Comparison of ENCODE assay signal across 8 cellular contexts in the genomic region with DNA sequence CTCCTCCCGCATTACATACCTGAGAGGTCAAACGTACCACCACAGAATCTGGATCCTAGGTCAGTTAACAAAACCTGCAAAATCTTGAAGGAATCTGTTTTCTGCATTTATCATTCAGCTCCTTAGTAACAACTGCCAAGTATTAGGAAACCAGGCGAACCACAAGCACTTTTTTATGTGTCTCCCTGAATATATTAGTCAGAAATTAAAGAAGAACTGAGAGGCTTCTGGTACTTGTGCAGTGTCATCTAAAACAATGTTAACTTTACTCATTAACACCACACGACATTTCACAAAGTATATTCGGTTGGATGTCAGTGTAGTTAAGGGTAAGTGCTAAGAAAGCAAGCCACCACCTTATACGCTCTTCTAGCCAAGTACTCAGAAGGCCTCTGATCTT. TPM values are rescaled to one million over a fixed set of nuclear protein-coding genes. Genes with fewer than 3 reads are reported as not detected.
DNase-seq lines count a peak whose midpoint lies in the region; ATAC-seq lines count a peak whose summit lies in the region.

No MANE protein-coding gene starts in this region.

- no peaks in the 10 kb centered on the region for H3K9me3 ChIP-seq in stomach smooth muscle (ENCODE audit: control insufficient read depth in 2 of 2, low read length in 2 of 2)
- H3K9me3 ChIP-seq in effector memory CD4-positive, alpha-beta T cell (ENCODE audit: control insufficient read depth, low read length): no peaks in the 10 kb centered on the region

- DNase-seq in activated CD4-positive, alpha-beta T cell treated with anti-CD3 and anti-CD28 coated beads for 36 hours: peak; percentile 18
- no peak for DNase-seq in activated CD4-positive, alpha-beta T cell treated with anti-CD3 and anti-CD28 coated beads for 1 hour
- DNase-seq in activated T-helper 1 cell treated with anti-CD3 and anti-CD28 coated beads, Interleukin-12 subunit alpha, Interleukin-12 subunit beta, Interleukin-2, Interleukin-4 antibody, amounts not matched to agents 30 ng/mL and 10 ng/mL and 1 ng/mL, durations not matched to agents 14 hours and 24 hours and 36 hours (ENCODE audit: low spot score): no peak
- DNase-seq in NCI-H1092 (lab: John Stamatoyannopoulos, UW): no peak
- DNase-seq in effector memory CD4-positive, alpha-beta T cell: no peak

- H3K4me3 Mint-ChIP-seq in activated CD4-positive, alpha-beta T cell treated with anti-CD3 and anti-CD28 coated beads for 36 hours: peak overlapping the region; percentile 97
- H3K4me3 Mint-ChIP-seq in activated T-helper 1 cell treated with anti-CD3 and anti-CD28 coated beads, Interleukin-12 subunit alpha, Interleukin-12 subunit beta, Interleukin-2, Interleukin-4 antibody, amounts not matched to agents 30 ng/mL and 10 ng/mL and 1 ng/mL, durations not matched to agents 14 hours and 24 hours and 36 hours: peak overlapping the region; percentile 98

- POLR2A ChIA-PET in activated CD4-positive, alpha-beta T cell treated with anti-CD3 and anti-CD28 coated beads for 36 hours (lab: Charles Lee): interaction anchor here (0.7 to 1.0 kb wide), 2 partner anchors 9 to 16 kb away, joined by 3 to 4 read pairs; no protein-coding TSS in a partner anchor

- H3K4me1 ChIP-seq in stomach smooth muscle (ENCODE audit: control insufficient read depth, insufficient read depth, low read length): peaks cover 29% of the 10 kb centered on the region
- peaks cover 25% of the 10 kb centered on the region for H3K4me1 ChIP-seq in effector memory CD4-positive, alpha-beta T cell (ENCODE audit: control insufficient read depth, insufficient read depth, low read length, poor library complexity, severe bottlenecking)

- no peak for ATAC-seq in activated CD4-positive, alpha-beta T cell treated with anti-CD3 and anti-CD28 coated beads for 36 hours
- no peak for ATAC-seq in HG02973 (IDR thresholded peaks at IDR 0.05; ENCODE audit: unreplicated experiment)

- peaks cover 0 to 7% of the 10 kb centered on the region in 2 donors for H3K36me3 ChIP-seq in stomach smooth muscle (ENCODE audit: control insufficient read depth in 2 of 2, insufficient read depth in 2 of 2, low read length in 2 of 2)
- H3K36me3 ChIP-seq in effector memory CD4-positive, alpha-beta T cell (ENCODE audit: control insufficient read depth, insufficient read depth, low read length): no peaks in the 10 kb centered on the region

- H3K4me3 ChIP-seq in iPS-11a (ENCODE audit: low read depth, low read length) (peak overlapping the region; percentile 93), stomach smooth muscle (ENCODE audit: low read length in 2 of 2) (peak overlapping the region; percentile 92 to 97)
- H3K4me3 ChIP-seq in effector memory CD4-positive, alpha-beta T cell (ENCODE audit: insufficient read depth, low read depth, low read length, poor library complexity, severe bottlenecking): no peak overlapping the region

- H3K9me3 Mint-ChIP-seq in activated CD4-positive, alpha-beta T cell treated with anti-CD3 and anti-CD28 coated beads for 36 hours (ENCODE audit: low read depth): no peaks in the 10 kb centered on the region
- no peaks in the 10 kb centered on the region for H3K9me3 Mint-ChIP-seq in activated T-helper 1 cell treated with anti-CD3 and anti-CD28 coated beads, Interleukin-12 subunit alpha, Interleukin-12 subunit beta, Interleukin-2, Interleukin-4 antibody, amounts not matched to agents 30 ng/mL and 10 ng/mL and 1 ng/mL, durations not matched to agents 14 hours and 24 hours and 36 hours

- peaks cover 80% of the 10 kb centered on the region for H3K4me1 Mint-ChIP-seq in activated CD4-positive, alpha-beta T cell treated with anti-CD3 and anti-CD28 coated beads for 36 hours
- H3K4me1 Mint-ChIP-seq in activated T-helper 1 cell treated with anti-CD3 and anti-CD28 coated beads, Interleukin-12 subunit alpha, Interleukin-12 subunit beta, Interleukin-2, Interleukin-4 antibody, amounts not matched to agents 30 ng/mL and 10 ng/mL and 1 ng/mL, durations not matched to agents 14 hours and 24 hours and 36 hours (ENCODE audit: low read depth): peaks cover 78% of the 10 kb centered on the region

- H3K9ac ChIP-seq in stomach smooth muscle (ENCODE audit: low read length in 2 of 2): peak overlapping the region in 1 of 2 donors; percentile 94

- H3K36me3 Mint-ChIP-seq in activated CD4-positive, alpha-beta T cell treated with anti-CD3 and anti-CD28 coated beads for 36 hours (ENCODE audit: low read depth): peaks cover 42% of the 10 kb centered on the region
- peaks cover 43% of the 10 kb centered on the region for H3K36me3 Mint-ChIP-seq in activated T-helper 1 cell treated with anti-CD3 and anti-CD28 coated beads, Interleukin-12 subunit alpha, Interleukin-12 subunit beta, Interleukin-2, Interleukin-4 antibody, amounts not matched to agents 30 ng/mL and 10 ng/mL and 1 ng/mL, durations not matched to agents 14 hours and 24 hours and 36 hours (ENCODE audit: low read depth)

- H3K27me3 ChIP-seq in stomach smooth muscle (ENCODE audit: control insufficient read depth in 1 of 2, insufficient read depth in 2 of 2, low read length in 2 of 2): no peaks in the 10 kb centered on the region
- H3K27me3 ChIP-seq in effector memory CD4-positive, alpha-beta T cell (replicated peaks; ENCODE audit: control insufficient read depth, insufficient read depth, low read length, poor library complexity, severe bottlenecking): no peaks in the 10 kb centered on the region

- H3K27me3 Mint-ChIP-seq in activated CD4-positive, alpha-beta T cell treated with anti-CD3 and anti-CD28 coated beads for 36 hours: no peaks in the 10 kb centered on the region
- no peaks in the 10 kb centered on the region for H3K27me3 Mint-ChIP-seq in activated T-helper 1 cell treated with anti-CD3 and anti-CD28 coated beads, Interleukin-12 subunit alpha, Interleukin-12 subunit beta, Interleukin-2, Interleukin-4 antibody, amounts not matched to agents 30 ng/mL and 10 ng/mL and 1 ng/mL, durations not matched to agents 14 hours and 24 hours and 36 hours (ENCODE audit: insufficient read depth)

- H3K27ac ChIP-seq in stomach smooth muscle (ENCODE audit: low read length): peak overlapping the region; percentile 42
- no peak overlapping the region for H3K27ac ChIP-seq in effector memory CD4-positive, alpha-beta T cell (ENCODE audit: insufficient read depth, low read length, poor library complexity, severe bottlenecking)

- intact Hi-C loops in activated CD4-positive, alpha-beta T cell treated with anti-CD3 and anti-CD28 coated beads for 36 hours (cut with DNase I, micrococcal nuclease): loop anchor here (1.0 to 10.0 kb wide), 3 partner anchors 9 to 331 kb away; no protein-coding TSS in a partner anchor
- intact Hi-C loops in activated T-helper 1 cell treated with anti-CD3 and anti-CD28 coated beads, Interleukin-12 subunit alpha, Interleukin-12 subunit beta, Interleukin-2, Interleukin-4 antibody, amounts not matched to agents 30 ng/mL and 10 ng/mL and 1 ng/mL, durations not matched to agents 14 hours and 24 hours and 36 hours (cut with micrococcal nuclease): loop anchor here (2.0 to 10.0 kb wide), 2 partner anchors 335 to 2001 kb away; a partner anchor contains a TSS

- CTCF ChIA-PET in activated CD4-positive, alpha-beta T cell treated with anti-CD3 and anti-CD28 coated beads for 36 hours (lab: Charles Lee): interaction anchor here (0.8 kb wide), 2 partner anchors 39 to 65 kb away, joined by 3 read pairs; no protein-coding TSS in a partner anchor

- H3K27ac Mint-ChIP-seq in activated CD4-positive, alpha-beta T cell treated with anti-CD3 and anti-CD28 coated beads for 36 hours: peak overlapping the region; percentile 99
- peak overlapping the region; percentile 99 for H3K27ac Mint-ChIP-seq in activated T-helper 1 cell treated with anti-CD3 and anti-CD28 coated beads, Interleukin-12 subunit alpha, Interleukin-12 subunit beta, Interleukin-2, Interleukin-4 antibody, amounts not matched to agents 30 ng/mL and 10 ng/mL and 1 ng/mL, durations not matched to agents 14 hours and 24 hours and 36 hours

RNA-seq across cellular contexts. Expression of a gene that starts 2.5 kb away (rescaled TPM):
- total RNA-seq in activated CD4-positive, alpha-beta T cell treated with anti-CD3 and anti-CD28 coated beads for 36 hours: 10 to 100 TPM; 49.7 to 53.0 TPM
- 97.6 and 103 TPM in 2 replicates for total RNA-seq in activated T-helper 1 cell treated with anti-CD3 and anti-CD28 coated beads, Interleukin-12 subunit alpha, Interleukin-12 subunit beta, Interleukin-2, Interleukin-4 antibody, amounts not matched to agents 30 ng/mL and 10 ng/mL and 1 ng/mL, durations not matched to agents 14 hours and 24 hours and 36 hours
